In genomic region chr1:200624679-200625335, GRCh38 we compare ENCODE assay signal across 13 cellular contexts. TPM values are rescaled to one million over a fixed set of nuclear protein-coding genes. Genes with fewer than 3 reads are reported as not detected.
A peak's percentile ranks its signal among the peaks of the same experiment; 100 is the strongest.
DNase-seq lines count a peak whose midpoint lies in the region; ATAC-seq and TF ChIP-seq lines count a peak whose summit lies in the region.
"Had no signal": no experiment of that assay in that cellular context is flagged by ENCODE, and none has a peak within 500 bp of the region (broad histone marks: within the 10 kb centered on the region; RNA-seq: fewer than 3 reads in every experiment).

No MANE protein-coding gene starts in this region.

- H3K27ac ChIP-seq in BLaER1 = no peak overlapping the region
- H3K27ac ChIP-seq in esophagus squamous epithelium = peak overlapping the region in 3 of 4 donors; percentile 22 to 72 (median 48)

- H3K27me3 ChIP-seq in BLaER1 (no peaks in the 10 kb centered on the region), esophagus squamous epithelium (no peaks in the 10 kb centered on the region)

- no peaks in the 10 kb centered on the region for H3K36me3 Mint-ChIP-seq in T-helper 17 cell (ENCODE audit: low read depth)
- H3K36me3 Mint-ChIP-seq: CD14-positive monocyte had no signal

- DNase-seq in T-helper 17 cell (no peak), esophagus squamous epithelium (lab: John Stamatoyannopoulos, UW) (no peak), NCI-H128 (lab: John Stamatoyannopoulos, UW; ENCODE audit: unreplicated experiment) (no peak), HPDE6-E6E7 (ENCODE audit: extremely low spot score) (no peak), NCI-H2196 treated with DMSO at 0.1 percent for 48 hours (lab: John Stamatoyannopoulos, UW; ENCODE audit: unreplicated experiment) (no peak)
- DNase-seq: activated B cell treated with CpG ODN at 0.5 μM for 24 hours, NCI-H1092, NCI-H510A treated with DMSO at 0.1 percent for 48 hours, retina had no signal

- ATAC-seq in GM18520 (IDR thresholded peaks at IDR 0.05; ENCODE audit: unreplicated experiment) = peak; percentile 1
- no peak for ATAC-seq in T-helper 17 cell
- no peak for ATAC-seq in HG03442 (IDR thresholded peaks at IDR 0.05; ENCODE audit: unreplicated experiment)

- 42 to 46% methylated on average over 2 of the region's 2 CpGs for WGBS in esophagus squamous epithelium, 2 donors

- no peak overlapping the region for H3K9ac ChIP-seq in BLaER1

- H3K9me3 ChIP-seq in BLaER1 (no peaks in the 10 kb centered on the region), T-helper 17 cell (ENCODE audit: control insufficient read depth, low read length, poor library complexity, severe bottlenecking) (no peaks in the 10 kb centered on the region), esophagus squamous epithelium (no peaks in the 10 kb centered on the region)

- TF ChIP-seq POLR2A in esophagus squamous epithelium (IDR thresholded peaks at IDR 0.05) = no peak

- peaks cover 21% of the 10 kb centered on the region for H3K4me1 ChIP-seq in BLaER1
- H3K4me1 ChIP-seq in esophagus squamous epithelium = peaks cover 0 to 41% (median 8%) of the 10 kb centered on the region in 3 donors

- peak overlapping the region; percentile 26; the same call in 1 of the 2 replicates for H3K4me2 ChIP-seq in BLaER1

- H3K4me3 Mint-ChIP-seq in T-helper 17 cell = no peak overlapping the region
- H3K4me3 Mint-ChIP-seq: activated B cell treated with CpG ODN at 0.5 μM for 24 hours, CD14-positive monocyte had no signal

- H3K4me1 Mint-ChIP-seq in T-helper 17 cell = peaks cover 26% of the 10 kb centered on the region

- TF ChIP-seq CTCF in esophagus squamous epithelium (IDR thresholded peaks at IDR 0.05) = no peak

- H3K36me3 ChIP-seq in BLaER1 = no peaks in the 10 kb centered on the region
- no peaks in the 10 kb centered on the region for H3K36me3 ChIP-seq in esophagus squamous epithelium

- intact Hi-C loops in esophagus squamous epithelium (cut with DNase I) = loop anchor here (10.0 kb wide), 1 partner anchor 180 kb away; no protein-coding TSS in a partner anchor

- no peaks in the 10 kb centered on the region for H3K27me3 Mint-ChIP-seq in T-helper 17 cell
- H3K27me3 Mint-ChIP-seq: activated B cell treated with CpG ODN at 0.5 μM for 24 hours had no signal

- peak overlapping the region; percentile 3 for H3K27ac Mint-ChIP-seq in T-helper 17 cell
- H3K27ac Mint-ChIP-seq: activated B cell treated with CpG ODN at 0.5 μM for 24 hours, CD14-positive monocyte had no signal

- H4K20me1 ChIP-seq in BLaER1 = no peaks in the 10 kb centered on the region

- H3K4me3 ChIP-seq in BLaER1 (no peak overlapping the region), esophagus squamous epithelium (no peak overlapping the region)

RNA-seq across cellular contexts. Expression of gene KIF14, which starts 4.3 kb away (rescaled TPM):
- total RNA-seq in T-helper 17 cell (under 1 TPM; 0.08 to 0.12 TPM), esophagus squamous epithelium (1 to 10 TPM; 1.5 to 5.8 (median 3.1) TPM)

RNA-seq across cellular contexts. Expression of gene DDX59, which starts 44.9 kb away (rescaled TPM):
- total RNA-seq in T-helper 17 cell = 10 to 100 TPM; 24.0 to 29.4 TPM
- 10 to 100 TPM; 10.2 to 16.8 (median 12.4) TPM for total RNA-seq in esophagus squamous epithelium
